Comparison of ENCODE assay signal across 2 cellular contexts in genomic region chr11:129324533-129325175, GRCh38.
TF ChIP-seq lines count a peak whose summit lies in the region.

No MANE protein-coding gene starts in this region.

TF ChIP-seq in A549, 52 proteins besides CTCF, POLR2A, EP300 and RAD21:
- no peak for TF ChIP-seq FOSB (CRISPR knock-in tag; IDR thresholded peaks at IDR 0.05)
- no peak for TF ChIP-seq FOSL2 (IDR thresholded peaks at IDR 0.05)
- TF ChIP-seq FOSL2 (CRISPR knock-in tag; IDR thresholded peaks at IDR 0.05): peak; percentile 43; the same call in 1 of the 2 replicates
- no peak for TF ChIP-seq NR3C1 (IDR thresholded peaks at IDR 0.05)
- TF ChIP-seq MAX (IDR thresholded peaks at IDR 0.05): 0 out of 2 replicates have a peak, but pooled peaks have one; percentile 31
- TF ChIP-seq KDM1A (IDR thresholded peaks at IDR 0.05; ENCODE audit: low read depth): no peak
- no peak for TF ChIP-seq HDAC2 (IDR thresholded peaks at IDR 0.05)
- no peak for TF ChIP-seq HEYL (CRISPR knock-in tag; IDR thresholded peaks at IDR 0.05)
- TF ChIP-seq USF2 (IDR thresholded peaks at IDR 0.05): no peak
- 0 out of 2 replicates have a peak, but pooled peaks have one; percentile 4 for TF ChIP-seq JUNB (IDR thresholded peaks at IDR 0.05)

TF ChIP-seq in H1, 55 proteins besides CTCF, POLR2A, EP300 and RAD21:
- TF ChIP-seq EZH2 (IDR thresholded peaks at IDR 0.05; ENCODE audit: low read depth, low read length, severe bottlenecking) (no peak), ATF2 (IDR thresholded peaks at IDR 0.05; ENCODE audit: low read length) (no peak), CTBP2 (IDR thresholded peaks at IDR 0.05; ENCODE audit: borderline replicate concordance, insufficient read depth, insufficient read length, low read length) (no peak), TEAD4 (IDR thresholded peaks at IDR 0.05; ENCODE audit: low read depth, low read length) (no peak), POU5F1 (IDR thresholded peaks at IDR 0.05; ENCODE audit: low read depth, low read length) (no peak), JUND (IDR thresholded peaks at IDR 0.05; ENCODE audit: low read length) (no peak), MAX (IDR thresholded peaks at IDR 0.05) (no peak), SIX5 (IDR thresholded peaks at IDR 0.05; ENCODE audit: low read depth, low read length) (no peak), JUN (IDR thresholded peaks at IDR 0.05; ENCODE audit: low read depth, low read length) (no peak), HDAC2 (IDR thresholded peaks at IDR 0.05; ENCODE audit: borderline replicate concordance in 1 of 2, low read depth in 2 of 2, low read length in 2 of 2) (no peak), POLR2AphosphoS5 (IDR thresholded peaks at IDR 0.05; ENCODE audit: low read depth, low read length) (no peak), BRCA1 (IDR thresholded peaks at IDR 0.05; ENCODE audit: low read depth, low read length) (no peak), PHF8 (conservative IDR thresholded peaks at IDR 0.05; ENCODE audit: low read depth, low read length) (no peak)
